8 cellular contexts compared by ENCODE assay signal in genomic region chr6:43724914-43725642, GRCh38. TPM values are rescaled to one million over a fixed set of nuclear protein-coding genes. Genes with fewer than 3 reads are reported as not detected.
DNase-seq lines count a peak whose midpoint lies in the region; ATAC-seq, FAIRE-seq and TF ChIP-seq lines count a peak whose summit lies in the region.

No MANE protein-coding gene starts in this region.

- no peak for TF ChIP-seq EP300 in stomach (IDR thresholded peaks at IDR 0.05)

- DNase-seq in EH (ENCODE audit: low read depth) (peak; percentile 88), HCT116 (ENCODE audit: low read depth, low spot score) (peak; percentile 26), NCI-H1436 (lab: John Stamatoyannopoulos, UW) (peak; percentile 78), bronchial epithelial cell (ENCODE audit: low read depth) (peak; percentile 90), myocyte (ENCODE audit: low read depth) (peak; percentile 83), stomach (peak; percentile 91), NCI-H345 (lab: John Stamatoyannopoulos, UW) (no peak)

- H3K9ac ChIP-seq in HCT116 (ENCODE audit: low read length) = no peak overlapping the region

- BruUV-seq in HCT116 (replicated peaks; lab: Mats Ljungman, UMichigan) = no TSS peak

- H3K4me1 ChIP-seq in HCT116 (ENCODE audit: control insufficient read depth in 1 of 2, insufficient read depth in 2 of 2, low read length in 2 of 2) (peaks cover 23 to 27% of the 10 kb centered on the region in 2 experiments), stomach (peaks cover 7 to 27% (median 16%) of the 10 kb centered on the region in 4 donors)

- FAIRE-seq in bronchial epithelial cell (lab: Jason Lieb, UNC) = peak; percentile 28

- CTCF ChIA-PET in HCT116 (lab: Charles Lee) = interaction anchor here (1.3 to 2.0 kb wide), 3 partner anchors 22 to 354 kb away, joined by 3 to 14 read pairs (median 11); no protein-coding TSS in a partner anchor

- H2AFZ ChIP-seq in HCT116 (ENCODE audit: low read depth, low read length, poor library complexity, severe bottlenecking) = no peak overlapping the region

- peak; percentile 11; the same call in 1 of the 2 replicates for TF ChIP-seq RAD21 in HCT116 (IDR thresholded peaks at IDR 0.05; ENCODE audit: low read depth)

- RAD21 ChIA-PET in HCT116 (lab: Charles Lee; ENCODE audit: low non-redundant PET in 1 of 2, low total read pairs in 2 of 2, uncharacterized antibody in 2 of 2, unreplicated experiment in 2 of 2) = interaction anchor here (0.7 to 1.6 kb wide), 5 partner anchors 9 to 354 kb away, joined by 3 to 4 read pairs (median 3); no protein-coding TSS in a partner anchor

- no peaks in the 10 kb centered on the region for H4K20me1 ChIP-seq in HCT116 (ENCODE audit: insufficient read depth)

- H3K27me3 ChIP-seq in HCT116 (ENCODE audit: insufficient read depth, low read length) (no peaks in the 10 kb centered on the region), bronchial epithelial cell (ENCODE audit: control insufficient read depth, insufficient read depth, low read length) (no peaks in the 10 kb centered on the region), stomach (no peaks in the 10 kb centered on the region)

- TF ChIP-seq POLR2A in HCT116 (IDR thresholded peaks at IDR 0.05; ENCODE audit: borderline replicate concordance, extremely low read depth, insufficient read depth, insufficient read length) (no peak), stomach (IDR thresholded peaks at IDR 0.05) (peak in 1 of 4 donors; percentile 32)

- H3K79me2 ChIP-seq in HCT116 (ENCODE audit: insufficient read depth, low read length) = no peaks in the 10 kb centered on the region

- TF ChIP-seq CTCF in HCT116 (IDR thresholded peaks at IDR 0.05 in 2 of 3, conservative IDR thresholded peaks at IDR 0.05 in 1 of 3; ENCODE audit: borderline replicate concordance in 1 of 3, insufficient read depth in 1 of 3, low read depth in 2 of 3, low read length in 2 of 3) (no peak), bronchial epithelial cell (IDR thresholded peaks at IDR 0.05; ENCODE audit: insufficient read depth, low read length, severe bottlenecking) (no peak), stomach (IDR thresholded peaks at IDR 0.05) (no peak)

- H3K27ac ChIP-seq in HCT116 (ENCODE audit: low read depth, low read length) (peak overlapping the region; percentile 19; the same call in 1 of the 2 replicates), stomach (peak overlapping the region in 4 of 5 donors; percentile 28 to 71 (median 50))

- H3K9me3 ChIP-seq in HCT116 (ENCODE audit: control insufficient read depth in 1 of 2, insufficient read depth in 1 of 2, low read depth in 1 of 2, low read length in 2 of 2) (no peaks in the 10 kb centered on the region), stomach (peaks cover 0 to 4% (median 3%) of the 10 kb centered on the region in 4 donors)

- POLR2A ChIA-PET in HCT116 (lab: Charles Lee) = interaction anchor here (0.6 to 2.0 kb wide), 3 partner anchors 23 to 354 kb away, joined by 3 to 9 read pairs (median 4); partner anchors contain the start of gene VEGFA

- no peaks in the 10 kb centered on the region for H3K9me2 ChIP-seq in HCT116 (ENCODE audit: insufficient read depth)

- peak overlapping the region; percentile 52 for H3K4me2 ChIP-seq in HCT116 (ENCODE audit: low read length)

- intact Hi-C loops in HCT116 (cut with micrococcal nuclease) = loop anchor here (1.0 to 2.0 kb wide), 2 partner anchors 226 to 349 kb away; no protein-coding TSS in a partner anchor
- intact Hi-C loops in stomach (cut with DNase I; ENCODE audit: low total_unique reads) = no loop called here

- WGBS in stomach, 5 donors = 17 to 33% (median 28%) methylated on average over 14 to 17 of the region's 17 CpGs

- H3K36me3 ChIP-seq in HCT116 (ENCODE audit: control insufficient read depth in 1 of 2, insufficient read depth in 2 of 2, low read length in 2 of 2) (no peaks in the 10 kb centered on the region), bronchial epithelial cell (ENCODE audit: control insufficient read depth, insufficient read depth, low read length) (no peaks in the 10 kb centered on the region), stomach (no peaks in the 10 kb centered on the region)

- ATAC-seq in HCT116 = peak; percentile 68
- peak; percentile 78 to 85 for ATAC-seq in activated CD4-positive, CD25-positive, alpha-beta regulatory T cell treated with anti-CD3 and anti-CD28 coated beads, Interleukin-2, amount 50 U/mL, for 24 hours

- no peak overlapping the region for H3K4me3 ChIP-seq in HCT116 (replicated peaks in 1 of 2; ENCODE audit: low read depth in 1 of 2, low read length in 2 of 2)
- no peak overlapping the region for H3K4me3 ChIP-seq in bronchial epithelial cell (ENCODE audit: low read depth, low read length)
- H3K4me3 ChIP-seq in stomach = no peak overlapping the region

TF ChIP-seq in HCT116, 20 proteins besides CTCF, POLR2A, EP300 and RAD21:
- TF ChIP-seq EZH2phosphoT487 (IDR thresholded peaks at IDR 0.05; ENCODE audit: borderline replicate concordance) = no peak
- no peak for TF ChIP-seq JUND (IDR thresholded peaks at IDR 0.05)
- TF ChIP-seq SRF (IDR thresholded peaks at IDR 0.05; ENCODE audit: low read depth) = 0 out of 2 replicates have a peak, but pooled peaks have one; percentile 23
- TF ChIP-seq, protein P1, sequence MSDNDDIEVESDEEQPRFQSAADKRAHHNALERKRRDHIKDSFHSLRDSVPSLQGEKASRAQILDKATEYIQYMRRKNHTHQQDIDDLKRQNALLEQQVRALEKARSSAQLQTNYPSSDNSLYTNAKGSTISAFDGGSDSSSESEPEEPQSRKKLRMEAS (IDR thresholded peaks at IDR 0.05) = peak; percentile 77
- TF ChIP-seq EGR1 (IDR thresholded peaks at IDR 0.05; ENCODE audit: low read depth) = peak; percentile 62
- TF ChIP-seq CEBPB (IDR thresholded peaks at IDR 0.05; ENCODE audit: low read depth) = peak; percentile 94
- peak; percentile 62 for TF ChIP-seq ZBTB33 (IDR thresholded peaks at IDR 0.05; ENCODE audit: extremely low read depth, insufficient replicate concordance, low read length)
- no peak for TF ChIP-seq SP1 (IDR thresholded peaks at IDR 0.05; ENCODE audit: low read depth)
- TF ChIP-seq POLR2AphosphoS5 (IDR thresholded peaks at IDR 0.05; ENCODE audit: low read depth, low read length) = 0 out of 2 replicates have a peak, but pooled peaks have one; percentile 36
- no peak; the same call in 1 of the 2 replicates for TF ChIP-seq CBX3 (IDR thresholded peaks at IDR 0.05; ENCODE audit: low read depth)

RNA-seq across cellular contexts. Expression of gene MRPS18A, which starts 37.5 kb away (rescaled TPM):
- total RNA-seq in HCT116 (2021; ENCODE audit: unreplicated experiment) = 63.0 TPM
- polyA plus RNA-seq in HCT116 (2012) = 84.7 and 96.7 TPM in 2 replicates
- total RNA-seq in bronchial epithelial cell = 79.5 and 94.3 TPM in 2 replicates
- total RNA-seq in myocyte = 33.5 and 38.8 TPM in 2 replicates
- polyA plus RNA-seq in myocyte (2012) = 41.6 TPM
- 10 to 100 TPM in 2 of 5 donors, 1 to 10 TPM in 3; 1.7 to 40.2 (median 5.3) TPM for total RNA-seq in stomach
- polyA plus RNA-seq in stomach = 100 to 1,000 TPM in 1 of 3 donors, 10 to 100 TPM in 2; 61.2 to 111 (median 66.4) TPM

RNA-seq across cellular contexts. Expression of gene VEGFA, which starts 44.9 kb away (rescaled TPM):
- total RNA-seq in HCT116 (2021; ENCODE audit: unreplicated experiment) (112 TPM), bronchial epithelial cell (391 and 496 TPM in 2 replicates), myocyte (44.1 and 57.0 TPM in 2 replicates), stomach (100 to 1,000 TPM; 193 to 438 (median 352) TPM)
- 196 and 304 TPM in 2 replicates for polyA plus RNA-seq in HCT116 (2012)
- polyA plus RNA-seq in myocyte (2012) = 163 TPM
- 10 to 100 TPM; 28.6 to 87.7 (median 31.5) TPM for polyA plus RNA-seq in stomach
